ENCODE assay signal across 40 cellular contexts in the genomic region with DNA sequence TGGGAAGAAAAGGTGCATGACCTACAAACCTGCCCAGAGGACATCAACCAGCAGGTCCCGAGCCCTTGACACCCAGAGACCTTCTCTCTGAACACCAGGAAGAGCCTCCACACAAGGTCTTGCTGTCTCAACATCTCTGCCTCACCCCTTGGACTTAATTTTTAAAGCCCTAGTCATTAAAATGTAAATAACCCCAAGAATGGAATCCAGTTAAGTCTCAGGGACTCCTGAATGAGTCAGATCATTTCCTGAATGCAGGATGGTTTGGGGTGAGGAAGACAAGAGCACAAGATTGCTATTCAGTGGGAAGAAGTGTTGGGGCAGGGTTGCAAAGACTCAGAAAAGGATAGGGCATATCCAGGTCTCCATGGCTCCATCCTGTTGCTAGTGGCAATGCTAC. TPM values are rescaled to one million over a fixed set of nuclear protein-coding genes. Genes with fewer than 3 reads are reported as not detected.
"Had no signal": no experiment of that assay in that cellular context is flagged by ENCODE, and none has a peak within 500 bp of the region (broad histone marks: within the 10 kb centered on the region; RNA-seq: fewer than 3 reads in every experiment).

No MANE protein-coding gene starts in this region.

- H3K4me3 ChIP-seq: cardiac muscle cell, colonic mucosa, Peyer's patch had no signal

- H3K27me3 ChIP-seq: brain microvascular endothelial cell, cardiac muscle cell, colonic mucosa, Peyer's patch had no signal

- H3K27me3 Mint-ChIP-seq: activated CD4-positive, alpha-beta memory T cell treated with anti-CD3 and anti-CD28 coated beads, Interleukin-2, amount 10 ng/mL, durations not matched to agents 7 days and 5 days; activated CD8-positive, alpha-beta memory T cell treated with anti-CD3 and anti-CD28 coated beads, Interleukin-2, amount 10 ng/mL, durations not matched to agents 7 days and 5 days; activated naive CD4-positive, alpha-beta T cell treated with anti-CD3 and anti-CD28 coated beads, Interleukin-2, amount 10 ng/mL, durations not matched to agents 7 days and 5 days had no signal

- H3K27ac Mint-ChIP-seq: activated B cell treated with CpG ODN at 0.5 μM for 24 hours; activated CD4-positive, alpha-beta memory T cell treated with anti-CD3 and anti-CD28 coated beads, Interleukin-2, amount 10 ng/mL, durations not matched to agents 7 days and 5 days; activated CD8-positive, alpha-beta memory T cell treated with anti-CD3 and anti-CD28 coated beads, Interleukin-2, amount 10 ng/mL, durations not matched to agents 7 days and 5 days; activated naive CD4-positive, alpha-beta T cell treated with anti-CD3 and anti-CD28 coated beads, Interleukin-2, amount 10 ng/mL, durations not matched to agents 7 days and 5 days; activated naive CD8-positive, alpha-beta T cell treated with anti-CD3 and anti-CD28 coated beads for 36 hours had no signal

- H3K9me3 ChIP-seq: colonic mucosa, Peyer's patch had no signal

- ATAC-seq: activated CD8-positive, alpha-beta memory T cell treated with anti-CD3 and anti-CD28 coated beads, Interleukin-2, amount 10 ng/mL, durations not matched to agents 7 days and 5 days; PC-3 had no signal

- H3K27ac ChIP-seq: brain microvascular endothelial cell, cardiac muscle cell, colonic mucosa, Peyer's patch, VCaP had no signal

- H3K4me1 ChIP-seq: colonic mucosa, Peyer's patch had no signal

- H3K36me3 ChIP-seq: brain microvascular endothelial cell, cardiac muscle cell, colonic mucosa, Peyer's patch had no signal

- H3K36me3 Mint-ChIP-seq: activated CD8-positive, alpha-beta memory T cell treated with anti-CD3 and anti-CD28 coated beads, Interleukin-2, amount 10 ng/mL, durations not matched to agents 7 days and 5 days; activated naive CD4-positive, alpha-beta T cell treated with anti-CD3 and anti-CD28 coated beads, Interleukin-2, amount 10 ng/mL, durations not matched to agents 7 days and 5 days; activated naive CD8-positive, alpha-beta T cell treated with anti-CD3 and anti-CD28 coated beads for 36 hours had no signal

- H3K9me3 Mint-ChIP-seq: activated B cell treated with CpG ODN at 0.5 μM for 24 hours; activated CD4-positive, alpha-beta memory T cell treated with anti-CD3 and anti-CD28 coated beads, Interleukin-2, amount 10 ng/mL, durations not matched to agents 7 days and 5 days; activated naive CD4-positive, alpha-beta T cell treated with anti-CD3 and anti-CD28 coated beads, Interleukin-2, amount 10 ng/mL, durations not matched to agents 7 days and 5 days; activated naive CD8-positive, alpha-beta T cell treated with anti-CD3 and anti-CD28 coated beads for 36 hours; central memory CD8-positive, alpha-beta T cell had no signal

- H3K4me3 Mint-ChIP-seq: activated B cell treated with CpG ODN at 0.5 μM for 24 hours; activated CD4-positive, alpha-beta memory T cell treated with anti-CD3 and anti-CD28 coated beads, Interleukin-2, amount 10 ng/mL, durations not matched to agents 7 days and 5 days; activated CD8-positive, alpha-beta memory T cell treated with anti-CD3 and anti-CD28 coated beads, Interleukin-2, amount 10 ng/mL, durations not matched to agents 7 days and 5 days; activated naive CD4-positive, alpha-beta T cell treated with anti-CD3 and anti-CD28 coated beads, Interleukin-2, amount 10 ng/mL, durations not matched to agents 7 days and 5 days; activated naive CD8-positive, alpha-beta T cell treated with anti-CD3 and anti-CD28 coated beads for 36 hours; central memory CD8-positive, alpha-beta T cell had no signal

- H3K4me1 Mint-ChIP-seq: activated B cell treated with CpG ODN at 0.5 μM for 24 hours; activated CD4-positive, alpha-beta memory T cell treated with anti-CD3 and anti-CD28 coated beads, Interleukin-2, amount 10 ng/mL, durations not matched to agents 7 days and 5 days; activated CD8-positive, alpha-beta memory T cell treated with anti-CD3 and anti-CD28 coated beads, Interleukin-2, amount 10 ng/mL, durations not matched to agents 7 days and 5 days; activated naive CD4-positive, alpha-beta T cell treated with anti-CD3 and anti-CD28 coated beads, Interleukin-2, amount 10 ng/mL, durations not matched to agents 7 days and 5 days; activated naive CD8-positive, alpha-beta T cell treated with anti-CD3 and anti-CD28 coated beads for 36 hours; central memory CD8-positive, alpha-beta T cell had no signal

- DNase-seq: activated B cell treated with CpG ODN at 0.5 μM for 24 hours; activated CD4-positive, alpha-beta memory T cell treated with anti-CD3 and anti-CD28 coated beads, Interleukin-2, amount 10 ng/mL, durations not matched to agents 7 days and 5 days; activated CD4-positive, alpha-beta T cell treated with anti-CD3 and anti-CD28 coated beads for 4 hours; activated CD4-positive, CD25-positive, alpha-beta regulatory T cell treated with anti-CD3 and anti-CD28 coated beads, Interleukin-2, amount 50 U/mL, for 72 hours; activated CD8-positive, alpha-beta memory T cell treated with anti-CD3 and anti-CD28 coated beads for 24 hours; activated CD8-positive, alpha-beta memory T cell treated with anti-CD3 and anti-CD28 coated beads, Interleukin-2, amount 10 ng/mL, durations not matched to agents 7 days and 5 days; activated CD8-positive, alpha-beta memory T cell treated with anti-CD3 and anti-CD28 coated beads, Interleukin-2, amount 50 U/mL, for 48 hours; activated effector memory CD4-positive, alpha-beta T cell treated with Interleukin-2 at 50 U/mL for 16 hours; activated naive CD4-positive, alpha-beta T cell treated with anti-CD3 and anti-CD28 coated beads, Interleukin-2, amount 10 ng/mL, durations not matched to agents 7 days and 5 days; activated naive CD8-positive, alpha-beta T cell treated with anti-CD3 and anti-CD28 coated beads for 36 hours; activated T-cell treated with anti-CD3 and anti-CD28 coated beads, Interleukin-2, amount 50 U/mL, for 48 hours; amniotic stem cell; aorta; brain microvascular endothelial cell; colonic mucosa; Karpas-422; MM.1S; NCI-H1092 treated with DMSO at 0.1 percent for 48 hours; NCI-H1417; NCI-H146; NCI-H187; NCI-H2029 treated with DMSO at 0.1 percent for 48 hours; NCI-H2171 treated with DMSO at 0.1 percent for 48 hours; NCI-H2227 treated with DMSO at 0.1 percent for 48 hours; NCI-H446; NCI-H510A treated with DMSO at 0.1 percent for 48 hours; NCI-H526 treated with DMSO at 0.1 percent for 48 hours; NCI-H774; PC-3; Peyer's patch; Right ventricle myocardium superior; RPMI8226; SW 1271; T-helper 1 cell; T-helper 2 cell; T-helper 9 cell had no signal

RNA-seq across cellular contexts. Expression of a gene that starts 17.8 kb away (rescaled TPM):
- total RNA-seq: activated CD4-positive, alpha-beta memory T cell treated with anti-CD3 and anti-CD28 coated beads, Interleukin-2, amount 10 ng/mL, durations not matched to agents 7 days and 5 days; activated CD8-positive, alpha-beta memory T cell treated with anti-CD3 and anti-CD28 coated beads, Interleukin-2, amount 10 ng/mL, durations not matched to agents 7 days and 5 days; activated naive CD8-positive, alpha-beta T cell treated with anti-CD3 and anti-CD28 coated beads for 36 hours; chondrocyte; PC-3 had no signal
- polyA plus RNA-seq: aorta, cardiac muscle cell had no signal
